8 cellular contexts compared by ENCODE assay signal in genomic region chr5:180828756-180829531, GRCh38. TPM values are rescaled to one million over a fixed set of nuclear protein-coding genes. Genes with fewer than 3 reads are reported as not detected.
DNase-seq lines count a peak whose midpoint lies in the region; ATAC-seq and TF ChIP-seq lines count a peak whose summit lies in the region.
"Not testable (repeated sequence)": the region's sequence is repeated elsewhere in the genome, so short reads cannot be mapped to it uniquely, and the experiment has no call there.

No MANE protein-coding gene starts in this region.

- peak overlapping the region; percentile 50 for H3K27ac ChIP-seq in 22Rv1
- peak overlapping the region; percentile 62 to 99 (median 92) for H3K27ac ChIP-seq in right lobe of liver
- H3K27ac ChIP-seq in subcutaneous abdominal adipose tissue (ENCODE audit: low read depth, low read length) = peak overlapping the region; percentile 96

- H3K27ac Mint-ChIP-seq in T-helper 2 cell treated with Interferon-gamma antibody and Interleukin-4, amounts not matched to agents 5 μg/mL and 100 μg/mL, for 36 hours = peak overlapping the region; percentile 39
- peak overlapping the region; percentile 92 for H3K27ac Mint-ChIP-seq in activated naive CD4-positive, alpha-beta T cell treated with anti-CD3 and anti-CD28 coated beads, Interleukin-2, amount 50 U/mL, for 24 hours
- peak overlapping the region; percentile 89 for H3K27ac Mint-ChIP-seq in dendritic cell treated with granulocyte-macrophage colony-stimulating factor and Interleukin-4, amounts not matched to agents 40 ng/mL and 50 ng/mL, for 4 days
- not testable (repeated sequence) for H3K27ac Mint-ChIP-seq in osteocyte (ENCODE audit: unreplicated experiment)

- peaks cover 37% of the 10 kb centered on the region for H3K36me3 Mint-ChIP-seq in T-helper 2 cell treated with Interferon-gamma antibody and Interleukin-4, amounts not matched to agents 5 μg/mL and 100 μg/mL, for 36 hours (ENCODE audit: low read depth)
- H3K36me3 Mint-ChIP-seq in activated naive CD4-positive, alpha-beta T cell treated with anti-CD3 and anti-CD28 coated beads, Interleukin-2, amount 50 U/mL, for 24 hours = peaks cover 11% of the 10 kb centered on the region
- H3K36me3 Mint-ChIP-seq in dendritic cell treated with granulocyte-macrophage colony-stimulating factor and Interleukin-4, amounts not matched to agents 40 ng/mL and 50 ng/mL, for 4 days (ENCODE audit: low read depth) = peaks cover 43% of the 10 kb centered on the region
- peaks cover 10% of the 10 kb centered on the region for H3K36me3 Mint-ChIP-seq in osteocyte (ENCODE audit: unreplicated experiment)

- peaks cover 36% of the 10 kb centered on the region for H3K4me1 Mint-ChIP-seq in T-helper 2 cell treated with Interferon-gamma antibody and Interleukin-4, amounts not matched to agents 5 μg/mL and 100 μg/mL, for 36 hours (ENCODE audit: low read depth)
- peaks cover 66% of the 10 kb centered on the region for H3K4me1 Mint-ChIP-seq in activated naive CD4-positive, alpha-beta T cell treated with anti-CD3 and anti-CD28 coated beads, Interleukin-2, amount 50 U/mL, for 24 hours
- peaks cover 74% of the 10 kb centered on the region for H3K4me1 Mint-ChIP-seq in dendritic cell treated with granulocyte-macrophage colony-stimulating factor and Interleukin-4, amounts not matched to agents 40 ng/mL and 50 ng/mL, for 4 days (ENCODE audit: low read depth)
- peaks cover 36% of the 10 kb centered on the region for H3K4me1 Mint-ChIP-seq in osteocyte (ENCODE audit: unreplicated experiment)

- not testable (repeated sequence) for H3K27me3 Mint-ChIP-seq in T-helper 2 cell treated with Interferon-gamma antibody and Interleukin-4, amounts not matched to agents 5 μg/mL and 100 μg/mL, for 36 hours (ENCODE audit: low read depth); activated naive CD4-positive, alpha-beta T cell treated with anti-CD3 and anti-CD28 coated beads, Interleukin-2, amount 50 U/mL, for 24 hours; dendritic cell treated with granulocyte-macrophage colony-stimulating factor and Interleukin-4, amounts not matched to agents 40 ng/mL and 50 ng/mL, for 4 days; osteocyte (ENCODE audit: unreplicated experiment)

- TF ChIP-seq POLR2A in right lobe of liver (IDR thresholded peaks at IDR 0.05) = peak; percentile 14

- peak; percentile 15 for DNase-seq in GF-D8 (lab: John Stamatoyannopoulos, UW)
- not testable (repeated sequence) for DNase-seq in T-helper 2 cell treated with Interferon-gamma antibody and Interleukin-4, amounts not matched to agents 5 μg/mL and 100 μg/mL, for 36 hours (ENCODE audit: low spot score); right lobe of liver; osteocyte (ENCODE audit: extremely low spot score, unreplicated experiment)

- not testable (repeated sequence) for H3K27me3 ChIP-seq in right lobe of liver; subcutaneous abdominal adipose tissue (ENCODE audit: control insufficient read depth in 5 of 5, insufficient read depth in 4 of 5, low read length in 5 of 5)

- H3K4me1 ChIP-seq in right lobe of liver = peaks cover 0 to 25% (median 7%) of the 10 kb centered on the region in 4 donors
- H3K4me1 ChIP-seq in subcutaneous abdominal adipose tissue (ENCODE audit: control insufficient read depth in 5 of 5, insufficient read depth in 5 of 5, low read length in 5 of 5) = peaks cover 20 to 79% (median 62%) of the 10 kb centered on the region in 5 donors

- H3K9me3 ChIP-seq in right lobe of liver; subcutaneous abdominal adipose tissue (ENCODE audit: control insufficient read depth in 5 of 5, low read length in 5 of 5): not testable (repeated sequence)

- WGBS in right lobe of liver (ENCODE audit: insufficient coverage, low coverage, low lambda C conversion rate, missing lambda C conversion rate) = 59% methylated on average over 13 of the region's 13 CpGs

- intact Hi-C loops in dendritic cell treated with granulocyte-macrophage colony-stimulating factor and Interleukin-4, amounts not matched to agents 40 ng/mL and 50 ng/mL, for 4 days (cut with micrococcal nuclease); right lobe of liver (cut with DNase I): not testable (repeated sequence)

- ATAC-seq in right lobe of liver = not testable (repeated sequence)

- H3K4me3 Mint-ChIP-seq in T-helper 2 cell treated with Interferon-gamma antibody and Interleukin-4, amounts not matched to agents 5 μg/mL and 100 μg/mL, for 36 hours = peak overlapping the region; percentile 44
- peak overlapping the region; percentile 57 for H3K4me3 Mint-ChIP-seq in activated naive CD4-positive, alpha-beta T cell treated with anti-CD3 and anti-CD28 coated beads, Interleukin-2, amount 50 U/mL, for 24 hours
- peak overlapping the region; percentile 92 for H3K4me3 Mint-ChIP-seq in dendritic cell treated with granulocyte-macrophage colony-stimulating factor and Interleukin-4, amounts not matched to agents 40 ng/mL and 50 ng/mL, for 4 days
- peak overlapping the region; percentile 22 for H3K4me3 Mint-ChIP-seq in osteocyte (ENCODE audit: unreplicated experiment)

- H3K9me3 Mint-ChIP-seq in T-helper 2 cell treated with Interferon-gamma antibody and Interleukin-4, amounts not matched to agents 5 μg/mL and 100 μg/mL, for 36 hours; activated naive CD4-positive, alpha-beta T cell treated with anti-CD3 and anti-CD28 coated beads, Interleukin-2, amount 50 U/mL, for 24 hours; dendritic cell treated with granulocyte-macrophage colony-stimulating factor and Interleukin-4, amounts not matched to agents 40 ng/mL and 50 ng/mL, for 4 days: not testable (repeated sequence)
- peaks cover 12% of the 10 kb centered on the region for H3K9me3 Mint-ChIP-seq in osteocyte (ENCODE audit: unreplicated experiment)

- peak overlapping the region in 1 of 5 donors; percentile 94 for H3K9ac ChIP-seq in subcutaneous abdominal adipose tissue (ENCODE audit: low read length in 5 of 5)

- H3K4me3 ChIP-seq in right lobe of liver = not testable (repeated sequence)
- peak overlapping the region in 2 of 5 donors; percentile 78 to 98 for H3K4me3 ChIP-seq in subcutaneous abdominal adipose tissue (ENCODE audit: low read depth in 1 of 5, low read length in 5 of 5)

- not testable (repeated sequence) for H3K36me3 ChIP-seq in right lobe of liver; subcutaneous abdominal adipose tissue (ENCODE audit: control insufficient read depth in 5 of 5, insufficient read depth in 5 of 5, low read length in 5 of 5)

- not testable (repeated sequence) for TF ChIP-seq CTCF in 22Rv1 (IDR thresholded peaks at IDR 0.05); right lobe of liver (IDR thresholded peaks at IDR 0.05); osteocyte (IDR thresholded peaks at IDR 0.05)

RNA-seq across cellular contexts. Expression of gene MGAT1, which starts 26.3 kb away (rescaled TPM):
- 100 to 1,000 TPM in 4 of 6 experiments, 10 to 100 TPM in 2; 99.7 to 136 (median 106) TPM for total RNA-seq in right lobe of liver
- total RNA-seq in osteocyte = 137 and 140 TPM in 2 replicates

RNA-seq across cellular contexts. Expression of gene ZFP62, which starts 32.1 kb away (rescaled TPM):
- total RNA-seq in right lobe of liver = 1 to 10 TPM; 3.6 to 9.0 (median 6.0) TPM
- 21.7 and 22.2 TPM in 2 replicates for total RNA-seq in osteocyte

Comparison
In these comparisons a context has a peak if more than half of its experiments do, and no peak if none do; other contexts are left out.
1. H3K4me3 Mint-ChIP-seq: peak in every context shown above with its lines; median percentile 92 in dendritic cell treated with granulocyte-macrophage colony-stimulating factor and Interleukin-4, amounts not matched to agents 40 ng/mL and 50 ng/mL, for 4 days; 57 in activated naive CD4-positive, alpha-beta T cell treated with anti-CD3 and anti-CD28 coated beads, Interleukin-2, amount 50 U/mL, for 24 hours; 44 in T-helper 2 cell treated with Interferon-gamma antibody and Interleukin-4, amounts not matched to agents 5 μg/mL and 100 μg/mL, for 36 hours; 22 in osteocyte.